In the genomic region with DNA sequence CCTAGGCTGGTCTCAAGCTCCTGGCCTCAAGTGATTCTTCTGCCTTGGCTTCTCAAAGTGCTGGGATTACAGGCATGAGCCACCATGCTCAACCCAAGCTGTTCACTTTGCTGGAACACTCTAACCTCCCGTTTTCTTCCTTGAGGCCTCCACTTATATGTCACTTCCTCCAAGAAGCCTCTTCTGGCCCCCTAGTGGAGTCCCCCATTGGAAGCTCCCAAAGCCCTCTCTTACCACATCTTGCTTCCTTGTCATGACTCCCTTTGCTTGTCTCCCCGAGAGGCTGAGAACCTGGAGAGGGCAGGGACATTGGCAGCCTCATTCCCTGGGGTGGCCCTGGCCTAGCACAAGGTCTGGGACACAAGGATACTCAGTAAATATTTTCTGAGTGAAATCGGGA, we compare ENCODE assay signal across 20 cellular contexts.
"Had no signal": no experiment of that assay in that cellular context is flagged by ENCODE, and none has a peak within 500 bp of the region (broad histone marks: within the 10 kb centered on the region; RNA-seq: fewer than 3 reads in every experiment).

No MANE protein-coding gene starts in this region.

- DNase-seq: activated CD4-positive, alpha-beta T cell treated with anti-CD3 and anti-CD28 coated beads, Interleukin-2, amount 50 U/mL, for 1 hour; activated CD8-positive, alpha-beta memory T cell treated with anti-CD3 and anti-CD28 coated beads for 24 hours; activated CD8-positive, alpha-beta memory T cell treated with anti-CD3 and anti-CD28 coated beads, Interleukin-2, amount 50 U/mL, for 48 hours; activated effector memory CD4-positive, alpha-beta T cell treated with Interleukin-2 at 50 U/mL for 16 hours; activated T-cell treated with anti-CD3 and anti-CD28 coated beads, Interleukin-2, amount 50 U/mL, for 48 hours; effector CD8-positive, alpha-beta T cell; lower lobe of right lung; right lobe of liver; small intestine; stimulated activated CD4-positive, alpha-beta T cell treated with anti-CD3 and anti-CD28 coated beads, Interleukin-15, amount 100 ng/mL, for 24 hours; stimulated activated CD4-positive, alpha-beta T cell treated with anti-CD3 and anti-CD28 coated beads, Interleukin-2, amount 100 ng/mL, for 48 hours; stimulated activated naive CD8-positive, alpha-beta T cell treated with anti-CD3 and anti-CD28 coated beads, Interleukin-15, amount 100 ng/mL, for 72 hours; T1000; trophoblast cell had no signal

- H3K36me3 Mint-ChIP-seq: activated naive CD4-positive, alpha-beta T cell treated with anti-CD3 and anti-CD28 coated beads, Interleukin-2, amount 50 U/mL, for 24 hours; mesothelial cell of epicardium; natural killer cell treated with Interleukin-12 subunit alpha and Interleukin-12 subunit beta and Interleukin-15 and Interleukin-18, amount 100 ng/mL, for 72 hours had no signal

- H3K4me1 Mint-ChIP-seq: mesothelial cell of epicardium had no signal

- H3K4me3 Mint-ChIP-seq: activated naive CD4-positive, alpha-beta T cell treated with anti-CD3 and anti-CD28 coated beads, Interleukin-2, amount 50 U/mL, for 24 hours; dendritic cell treated with granulocyte-macrophage colony-stimulating factor and Interleukin-4, amounts not matched to agents 40 ng/mL and 50 ng/mL, for 4 days; mesothelial cell of epicardium; natural killer cell treated with Interleukin-12 subunit alpha and Interleukin-12 subunit beta and Interleukin-15 and Interleukin-18, amount 100 ng/mL, for 72 hours; stimulated activated naive CD8-positive, alpha-beta T cell treated with anti-CD3 and anti-CD28 coated beads, Interleukin-15, amount 100 ng/mL, for 72 hours had no signal

- H3K27me3 Mint-ChIP-seq: activated naive CD4-positive, alpha-beta T cell treated with anti-CD3 and anti-CD28 coated beads, Interleukin-2, amount 50 U/mL, for 24 hours; dendritic cell treated with granulocyte-macrophage colony-stimulating factor and Interleukin-4, amounts not matched to agents 40 ng/mL and 50 ng/mL, for 4 days; stimulated activated naive CD8-positive, alpha-beta T cell treated with anti-CD3 and anti-CD28 coated beads, Interleukin-15, amount 100 ng/mL, for 72 hours had no signal

- ATAC-seq: activated CD4-positive, CD25-positive, alpha-beta regulatory T cell treated with anti-CD3 and anti-CD28 coated beads, Interleukin-2, amount 50 U/mL, for 24 hours; gastroesophageal sphincter; lower lobe of right lung; natural killer cell treated with Interleukin-12 subunit alpha and Interleukin-12 subunit beta and Interleukin-15 and Interleukin-18, amount 100 ng/mL, for 72 hours; stimulated activated naive CD8-positive, alpha-beta T cell treated with anti-CD3 and anti-CD28 coated beads, Interleukin-15, amount 100 ng/mL, for 72 hours had no signal

- H3K9me3 Mint-ChIP-seq: activated naive CD4-positive, alpha-beta T cell treated with anti-CD3 and anti-CD28 coated beads, Interleukin-2, amount 50 U/mL, for 24 hours; dendritic cell treated with granulocyte-macrophage colony-stimulating factor and Interleukin-4, amounts not matched to agents 40 ng/mL and 50 ng/mL, for 4 days; natural killer cell treated with Interleukin-12 subunit alpha and Interleukin-12 subunit beta and Interleukin-15 and Interleukin-18, amount 100 ng/mL, for 72 hours; stimulated activated naive CD8-positive, alpha-beta T cell treated with anti-CD3 and anti-CD28 coated beads, Interleukin-15, amount 100 ng/mL, for 72 hours had no signal

- H3K27ac Mint-ChIP-seq: activated naive CD4-positive, alpha-beta T cell treated with anti-CD3 and anti-CD28 coated beads, Interleukin-2, amount 50 U/mL, for 24 hours; dendritic cell treated with granulocyte-macrophage colony-stimulating factor and Interleukin-4, amounts not matched to agents 40 ng/mL and 50 ng/mL, for 4 days; mesothelial cell of epicardium; stimulated activated naive CD8-positive, alpha-beta T cell treated with anti-CD3 and anti-CD28 coated beads, Interleukin-15, amount 100 ng/mL, for 72 hours had no signal
